ENCODE assay signal across 11 cellular contexts in the genomic region with DNA sequence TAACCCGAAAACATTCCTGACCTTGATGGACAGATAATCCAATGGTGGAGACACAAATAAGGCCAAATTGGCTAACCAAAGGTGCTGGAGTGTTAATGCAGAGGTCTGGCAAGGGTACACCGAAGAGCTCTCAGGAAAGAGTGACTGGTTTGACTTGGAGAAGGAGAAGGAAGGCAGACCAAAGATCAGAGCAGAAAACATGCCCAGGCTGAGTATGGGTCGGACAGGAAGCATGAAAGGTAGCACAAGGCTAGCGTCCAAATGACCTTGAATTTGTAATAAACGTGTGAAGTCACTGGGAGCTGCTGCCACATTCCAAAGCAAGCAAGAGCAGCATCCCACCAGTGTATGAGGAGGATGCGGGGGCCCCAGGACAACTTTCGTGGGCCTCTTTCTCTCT. TPM values are rescaled to one million over a fixed set of nuclear protein-coding genes. Genes with fewer than 3 reads are reported as not detected.
A peak's percentile ranks its signal among the peaks of the same experiment; 100 is the strongest.
DNase-seq lines count a peak whose midpoint lies in the region; ATAC-seq and TF ChIP-seq lines count a peak whose summit lies in the region.
"Had no signal": no experiment of that assay in that cellular context is flagged by ENCODE, and none has a peak within 500 bp of the region (broad histone marks: within the 10 kb centered on the region; RNA-seq: fewer than 3 reads in every experiment).

No MANE protein-coding gene starts in this region.

- POLR2A ChIA-PET in WTC11 (lab: Charles Lee): interaction anchor here (0.6 to 0.9 kb wide), 2 partner anchors 21 to 1808 kb away, joined by 3 to 9 read pairs; no protein-coding TSS in a partner anchor
- POLR2A ChIA-PET in activated CD4-positive, alpha-beta memory T cell treated with anti-CD3 and anti-CD28 coated beads, Interleukin-2, amount 10 ng/mL, durations not matched to agents 7 days and 5 days (lab: Charles Lee): no interaction called here

- no peaks in the 10 kb centered on the region for H3K9me3 Mint-ChIP-seq in WTC11
- H3K9me3 Mint-ChIP-seq in mesothelial cell of epicardium: no peaks in the 10 kb centered on the region
- H3K9me3 Mint-ChIP-seq in activated CD4-positive, alpha-beta memory T cell treated with anti-CD3 and anti-CD28 coated beads, Interleukin-2, amount 10 ng/mL, durations not matched to agents 7 days and 5 days: no peaks in the 10 kb centered on the region
- H3K9me3 Mint-ChIP-seq: IgD-negative memory B cell had no signal

- H3K27me3 ChIP-seq in thyroid gland: no peaks in the 10 kb centered on the region

- no peak for TF ChIP-seq POLR2A in thyroid gland (IDR thresholded peaks at IDR 0.05)

- 50 to 56% methylated on average over 7 of the region's 7 CpGs for WGBS in thyroid gland, 2 donors

- H3K36me3 Mint-ChIP-seq in WTC11 (no peaks in the 10 kb centered on the region), mesothelial cell of epicardium (peaks cover 3% of the 10 kb centered on the region)
- no peaks in the 10 kb centered on the region for H3K36me3 Mint-ChIP-seq in activated CD4-positive, alpha-beta memory T cell treated with anti-CD3 and anti-CD28 coated beads, Interleukin-2, amount 10 ng/mL, durations not matched to agents 7 days and 5 days (ENCODE audit: low read depth)
- H3K36me3 Mint-ChIP-seq: immature natural killer cell had no signal

- H3K27me3 Mint-ChIP-seq in WTC11 (ENCODE audit: low read depth) (no peaks in the 10 kb centered on the region), mesothelial cell of epicardium (ENCODE audit: low read depth) (no peaks in the 10 kb centered on the region)
- H3K27me3 Mint-ChIP-seq in activated CD4-positive, alpha-beta memory T cell treated with anti-CD3 and anti-CD28 coated beads, Interleukin-2, amount 10 ng/mL, durations not matched to agents 7 days and 5 days: no peaks in the 10 kb centered on the region
- H3K27me3 Mint-ChIP-seq: IgD-negative memory B cell had no signal

- TF ChIP-seq CTCF in WTC11 (IDR thresholded peaks at IDR 0.05) (no peak), mesothelial cell of epicardium (IDR thresholded peaks at IDR 0.05; ENCODE audit: unreplicated experiment) (no peak), thyroid gland (IDR thresholded peaks at IDR 0.05) (no peak)

- no peak overlapping the region for H3K4me3 ChIP-seq in thyroid gland (replicated peaks in 1 of 3)

- H3K27ac Mint-ChIP-seq in WTC11: peak overlapping the region; percentile 73
- H3K27ac Mint-ChIP-seq in mesothelial cell of epicardium: peak overlapping the region; percentile 73
- H3K27ac Mint-ChIP-seq in activated CD4-positive, alpha-beta memory T cell treated with anti-CD3 and anti-CD28 coated beads, Interleukin-2, amount 10 ng/mL, durations not matched to agents 7 days and 5 days: no peak overlapping the region
- H3K27ac Mint-ChIP-seq: IgD-negative memory B cell, immature natural killer cell had no signal

- peak; percentile 11 for ATAC-seq in WTC11

- intact Hi-C loops in thyroid gland (cut with DNase I): no loop called here

- H3K36me3 ChIP-seq in thyroid gland: no peaks in the 10 kb centered on the region

- peaks cover 57 to 71% of the 10 kb centered on the region in 2 donors for H3K4me1 ChIP-seq in thyroid gland

- peaks cover 94% of the 10 kb centered on the region for H3K4me1 Mint-ChIP-seq in WTC11
- H3K4me1 Mint-ChIP-seq in mesothelial cell of epicardium: peaks cover 65% of the 10 kb centered on the region
- no peaks in the 10 kb centered on the region for H3K4me1 Mint-ChIP-seq in activated CD4-positive, alpha-beta memory T cell treated with anti-CD3 and anti-CD28 coated beads, Interleukin-2, amount 10 ng/mL, durations not matched to agents 7 days and 5 days
- H3K4me1 Mint-ChIP-seq: immature natural killer cell had no signal

- H3K4me3 Mint-ChIP-seq in WTC11 (peak overlapping the region; percentile 25; the same call in 1 of the 2 replicates), mesothelial cell of epicardium (peak overlapping the region; percentile 22)
- H3K4me3 Mint-ChIP-seq in activated CD4-positive, alpha-beta memory T cell treated with anti-CD3 and anti-CD28 coated beads, Interleukin-2, amount 10 ng/mL, durations not matched to agents 7 days and 5 days: no peak overlapping the region
- H3K4me3 Mint-ChIP-seq: IgD-negative memory B cell, immature natural killer cell had no signal

- H3K9me3 ChIP-seq in thyroid gland: no peaks in the 10 kb centered on the region

- CTCF ChIA-PET in WTC11 (lab: Charles Lee): no interaction called here
- CTCF ChIA-PET in activated CD4-positive, alpha-beta memory T cell treated with anti-CD3 and anti-CD28 coated beads, Interleukin-2, amount 10 ng/mL, durations not matched to agents 7 days and 5 days (lab: Charles Lee): no interaction called here

- no peak for DNase-seq in WTC11 (ENCODE audit: low spot score)
- no peak for DNase-seq in epithelial cell of prostate (ENCODE audit: low read depth, low spot score)
- no peak for DNase-seq in mesothelial cell of epicardium (ENCODE audit: low spot score in 2 of 2, unreplicated experiment in 2 of 2)
- DNase-seq in thyroid gland: no peak
- no peak for DNase-seq in iPS-NIHi7 (ENCODE audit: extremely low spot score)
- DNase-seq in activated CD4-positive, alpha-beta memory T cell treated with anti-CD3 and anti-CD28 coated beads, Interleukin-2, amount 10 ng/mL, durations not matched to agents 7 days and 5 days: no peak
- DNase-seq in stimulated activated CD4-positive, alpha-beta T cell treated with anti-CD3 and anti-CD28 coated beads, Interleukin-4, amount 100 ng/mL, for 4 hours: no peak
- no peak for DNase-seq in T-helper 2 cell
- DNase-seq: activated gamma-delta T cell, immature natural killer cell had no signal

- H3K27ac ChIP-seq in epithelial cell of prostate (peak overlapping the region; percentile 64), thyroid gland (peak overlapping the region; percentile 34 to 85 (median 59))

TF ChIP-seq in WTC11, 78 proteins besides CTCF, POLR2A, EP300 and RAD21 (continues in another document):
- TF ChIP-seq CREB1 (CRISPR knock-in tag; IDR thresholded peaks at IDR 0.05) (no peak), ZNF232 (CRISPR knock-in tag; IDR thresholded peaks at IDR 0.05) (no peak), CREM (CRISPR knock-in tag; IDR thresholded peaks at IDR 0.05) (no peak), ZNF532 (CRISPR knock-in tag; IDR thresholded peaks at IDR 0.05; ENCODE audit: borderline replicate concordance) (no peak), ESRRA (CRISPR knock-in tag; IDR thresholded peaks at IDR 0.05; ENCODE audit: borderline replicate concordance) (no peak), NFE2L1 (CRISPR knock-in tag; IDR thresholded peaks at IDR 0.05) (no peak), ZSCAN18 (CRISPR knock-in tag; IDR thresholded peaks at IDR 0.05) (no peak), SP1 (CRISPR knock-in tag; conservative IDR thresholded peaks at IDR 0.05) (no peak)
- TF ChIP-seq, protein P1, sequence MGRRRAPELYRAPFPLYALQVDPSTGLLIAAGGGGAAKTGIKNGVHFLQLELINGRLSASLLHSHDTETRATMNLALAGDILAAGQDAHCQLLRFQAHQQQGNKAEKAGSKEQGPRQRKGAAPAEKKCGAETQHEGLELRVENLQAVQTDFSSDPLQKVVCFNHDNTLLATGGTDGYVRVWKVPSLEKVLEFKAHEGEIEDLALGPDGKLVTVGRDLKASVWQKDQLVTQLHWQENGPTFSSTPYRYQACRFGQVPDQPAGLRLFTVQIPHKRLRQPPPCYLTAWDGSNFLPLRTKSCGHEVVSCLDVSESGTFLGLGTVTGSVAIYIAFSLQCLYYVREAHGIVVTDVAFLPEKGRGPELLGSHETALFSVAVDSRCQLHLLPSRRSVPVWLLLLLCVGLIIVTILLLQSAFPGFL (CRISPR knock-in tag; IDR thresholded peaks at IDR 0.05; ENCODE audit: borderline replicate concordance): no peak

RNA-seq across cellular contexts. Expression of gene APP, which starts 45.7 kb away (rescaled TPM):
- total RNA-seq in WTC11 (2021) (560 to 657 TPM (median 656 TPM) in 3 replicates), mesothelial cell of epicardium (489 to 500 TPM (median 495 TPM) in 3 replicates), thyroid gland (100 to 1,000 TPM; 513 to 716 (median 676) TPM)
- 10 to 100 TPM; 25.5 to 29.9 TPM for total RNA-seq in activated CD4-positive, alpha-beta memory T cell treated with anti-CD3 and anti-CD28 coated beads, Interleukin-2, amount 10 ng/mL, durations not matched to agents 7 days and 5 days

Comparison
In these comparisons a context has a peak if more than half of its experiments do, and no peak if none do; other contexts are left out.
1. RNA of gene APP, which starts 45.7 kb away (total RNA-seq): 513 to 716 TPM in thyroid gland, 560 to 657 TPM in WTC11 and 489 to 500 TPM in mesothelial cell of epicardium; 25.5 to 29.9 TPM in activated CD4-positive, alpha-beta memory T cell treated with anti-CD3 and anti-CD28 coated beads, Interleukin-2, amount 10 ng/mL, durations not matched to agents 7 days and 5 days; every median in the first group is over 10 times any median in the second.